Comparison of ENCODE assay signal across 34 cellular contexts in the genomic region with DNA sequence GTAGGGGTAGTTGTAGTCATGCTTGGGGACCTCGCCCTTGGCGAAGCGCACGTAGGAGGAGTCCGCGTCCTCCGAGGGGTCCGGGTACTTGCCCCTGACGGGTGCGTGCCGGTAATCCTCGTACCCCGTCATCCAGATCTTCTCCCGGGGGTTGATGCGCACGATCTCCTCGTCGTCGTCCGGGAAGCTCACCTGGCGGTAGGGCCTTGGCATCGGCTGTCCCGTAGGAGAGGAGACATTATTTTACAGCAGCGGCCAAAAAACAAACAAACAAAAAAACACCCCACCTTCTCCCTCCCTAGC.
"Had no signal": no experiment of that assay in that cellular context is flagged by ENCODE, and none has a peak within 500 bp of the region (broad histone marks: within the 10 kb centered on the region; RNA-seq: fewer than 3 reads in every experiment).

No MANE protein-coding gene starts in this region.

- H3K9me3 Mint-ChIP-seq: activated B cell treated with CpG ODN at 0.5 μM for 24 hours; activated naive CD4-positive, alpha-beta T cell treated with anti-CD3 and anti-CD28 coated beads for 36 hours; activated naive CD4-positive, alpha-beta T cell treated with anti-CD3 and anti-CD28 coated beads, Interleukin-2, amount 50 U/mL, for 24 hours; activated naive CD8-positive, alpha-beta T cell treated with anti-CD3 and anti-CD28 coated beads for 36 hours; activated naive CD8-positive, alpha-beta T cell treated with anti-CD3 and anti-CD28 coated beads, Interleukin-2, amount 50 U/mL, for 24 hours; activated T-helper 1 cell treated with anti-CD3 and anti-CD28 coated beads, Interleukin-12 subunit alpha, Interleukin-12 subunit beta, Interleukin-2, Interleukin-4 antibody, amounts not matched to agents 30 ng/mL and 10 ng/mL and 1 ng/mL, durations not matched to agents 14 hours and 24 hours and 36 hours; activated T-helper 2 cell treated with anti-CD3 and anti-CD28 coated beads, Interferon-gamma antibody, Interleukin-2, Interleukin-4, amounts not matched to agents 10 μg/mL and 5 μg/mL and 100 μg/mL, durations not matched to agents 14 hours and 24 hours and 36 hours; T-helper 2 cell treated with Interferon-gamma antibody and Interleukin-4, amounts not matched to agents 5 μg/mL and 100 μg/mL, for 36 hours had no signal

- H3K9me3 ChIP-seq: adrenal gland, body of pancreas, esophagus squamous epithelium had no signal

- H3K4me3 ChIP-seq: adrenal gland, body of pancreas, esophagus squamous epithelium had no signal

- H3K27ac ChIP-seq: adrenal gland, body of pancreas, esophagus squamous epithelium, WERI-Rb-1 had no signal

- H3K4me3 Mint-ChIP-seq: activated B cell treated with CpG ODN at 0.5 μM for 24 hours; activated CD8-positive, alpha-beta memory T cell treated with anti-CD3 and anti-CD28 coated beads, Interleukin-2, amount 10 ng/mL, durations not matched to agents 7 days and 5 days; activated CD8-positive, alpha-beta T cell treated with anti-CD3 and anti-CD28 coated beads, Interleukin-2, amount 10 ng/mL, durations not matched to agents 7 days and 5 days; activated naive CD4-positive, alpha-beta T cell treated with anti-CD3 and anti-CD28 coated beads for 36 hours; activated naive CD4-positive, alpha-beta T cell treated with anti-CD3 and anti-CD28 coated beads, Interleukin-2, amount 50 U/mL, for 24 hours; activated naive CD8-positive, alpha-beta T cell treated with anti-CD3 and anti-CD28 coated beads for 36 hours; activated naive CD8-positive, alpha-beta T cell treated with anti-CD3 and anti-CD28 coated beads, Interleukin-2, amount 50 U/mL, for 24 hours; activated T-helper 1 cell treated with anti-CD3 and anti-CD28 coated beads, Interleukin-12 subunit alpha, Interleukin-12 subunit beta, Interleukin-2, Interleukin-4 antibody, amounts not matched to agents 30 ng/mL and 10 ng/mL and 1 ng/mL, durations not matched to agents 14 hours and 24 hours and 36 hours; T-helper 17 cell; T-helper 2 cell treated with Interferon-gamma antibody and Interleukin-4, amounts not matched to agents 5 μg/mL and 100 μg/mL, for 36 hours had no signal

- H3K27ac Mint-ChIP-seq: activated B cell treated with CpG ODN at 0.5 μM for 24 hours; activated CD8-positive, alpha-beta memory T cell treated with anti-CD3 and anti-CD28 coated beads, Interleukin-2, amount 10 ng/mL, durations not matched to agents 7 days and 5 days; activated CD8-positive, alpha-beta T cell treated with anti-CD3 and anti-CD28 coated beads, Interleukin-2, amount 10 ng/mL, durations not matched to agents 7 days and 5 days; activated naive CD4-positive, alpha-beta T cell treated with anti-CD3 and anti-CD28 coated beads for 36 hours; activated naive CD4-positive, alpha-beta T cell treated with anti-CD3 and anti-CD28 coated beads, Interleukin-2, amount 50 U/mL, for 24 hours; activated naive CD8-positive, alpha-beta T cell treated with anti-CD3 and anti-CD28 coated beads for 36 hours; activated naive CD8-positive, alpha-beta T cell treated with anti-CD3 and anti-CD28 coated beads, Interleukin-2, amount 50 U/mL, for 24 hours; activated T-helper 1 cell treated with anti-CD3 and anti-CD28 coated beads, Interleukin-12 subunit alpha, Interleukin-12 subunit beta, Interleukin-2, Interleukin-4 antibody, amounts not matched to agents 30 ng/mL and 10 ng/mL and 1 ng/mL, durations not matched to agents 14 hours and 24 hours and 36 hours; activated T-helper 2 cell treated with anti-CD3 and anti-CD28 coated beads, Interferon-gamma antibody, Interleukin-2, Interleukin-4, amounts not matched to agents 10 μg/mL and 5 μg/mL and 100 μg/mL, durations not matched to agents 14 hours and 24 hours and 36 hours; T-helper 17 cell; T-helper 2 cell treated with Interferon-gamma antibody and Interleukin-4, amounts not matched to agents 5 μg/mL and 100 μg/mL, for 36 hours had no signal

- DNase-seq: activated B cell treated with CpG ODN at 0.5 μM for 24 hours; activated CD4-positive, alpha-beta T cell treated with anti-CD3 and anti-CD28 coated beads for 48 hours; activated CD4-positive, alpha-beta T cell treated with anti-CD3 and anti-CD28 coated beads, Interleukin-2, amount 50 U/mL, for 1 hour; activated CD4-positive, alpha-beta T cell treated with anti-CD3 and anti-CD28 coated beads, Interleukin-2, amount 50 U/mL, for 48 hours; activated CD8-positive, alpha-beta memory T cell treated with anti-CD3 and anti-CD28 coated beads, Interleukin-2, amount 10 ng/mL, durations not matched to agents 7 days and 5 days; activated CD8-positive, alpha-beta memory T cell treated with anti-CD3 and anti-CD28 coated beads, Interleukin-2, amount 50 U/mL, for 4 hours; activated CD8-positive, alpha-beta T cell treated with anti-CD3 and anti-CD28 coated beads, Interleukin-2, amount 10 ng/mL, durations not matched to agents 7 days and 5 days; activated effector memory CD4-positive, alpha-beta T cell treated with anti-CD3 and anti-CD28 coated beads, Interleukin-2, amount 50 U/mL, for 16 hours; activated naive CD4-positive, alpha-beta T cell treated with anti-CD3 and anti-CD28 coated beads for 36 hours; activated naive CD8-positive, alpha-beta T cell treated with anti-CD3 and anti-CD28 coated beads for 36 hours; activated naive CD8-positive, alpha-beta T cell treated with anti-CD3 and anti-CD28 coated beads, Interleukin-2, amount 50 U/mL, for 24 hours; activated T-cell treated with anti-CD3 and anti-CD28 coated beads, Interleukin-2, amount 50 U/mL, for 1 hour; activated T-cell treated with anti-CD3 and anti-CD28 coated beads, Interleukin-2, amount 50 U/mL, for 48 hours; adrenal gland; aorta; body of pancreas; caudate nucleus; cortex of kidney; dermis blood vessel endothelial cell; effector CD8-positive, alpha-beta T cell; esophagus squamous epithelium; foreskin melanocyte; T-helper 1 cell; T-helper 17 cell; T1000; WERI-Rb-1 had no signal

- H3K27me3 ChIP-seq: adrenal gland, body of pancreas, esophagus squamous epithelium had no signal

- FAIRE-seq: colon, endometrium, endothelial cell of umbilical vein had no signal

- ATAC-seq: activated CD4-positive, CD25-positive, alpha-beta regulatory T cell treated with anti-CD3 and anti-CD28 coated beads, Interleukin-2, amount 50 U/mL, for 24 hours; activated CD8-positive, alpha-beta memory T cell treated with anti-CD3 and anti-CD28 coated beads, Interleukin-2, amount 10 ng/mL, durations not matched to agents 7 days and 5 days; activated CD8-positive, alpha-beta T cell treated with anti-CD3 and anti-CD28 coated beads, Interleukin-2, amount 10 ng/mL, durations not matched to agents 7 days and 5 days; activated naive CD8-positive, alpha-beta T cell treated with anti-CD3 and anti-CD28 coated beads, Interleukin-2, amount 50 U/mL, for 24 hours; body of pancreas; T-helper 17 cell had no signal

- H3K27me3 Mint-ChIP-seq: activated naive CD4-positive, alpha-beta T cell treated with anti-CD3 and anti-CD28 coated beads, Interleukin-2, amount 50 U/mL, for 24 hours; activated naive CD8-positive, alpha-beta T cell treated with anti-CD3 and anti-CD28 coated beads for 36 hours; activated naive CD8-positive, alpha-beta T cell treated with anti-CD3 and anti-CD28 coated beads, Interleukin-2, amount 50 U/mL, for 24 hours; T-helper 17 cell had no signal

- H3K4me1 Mint-ChIP-seq: activated B cell treated with CpG ODN at 0.5 μM for 24 hours; activated naive CD8-positive, alpha-beta T cell treated with anti-CD3 and anti-CD28 coated beads for 36 hours; T-helper 17 cell had no signal
